12 cellular contexts compared by ENCODE assay signal in the genomic region with DNA sequence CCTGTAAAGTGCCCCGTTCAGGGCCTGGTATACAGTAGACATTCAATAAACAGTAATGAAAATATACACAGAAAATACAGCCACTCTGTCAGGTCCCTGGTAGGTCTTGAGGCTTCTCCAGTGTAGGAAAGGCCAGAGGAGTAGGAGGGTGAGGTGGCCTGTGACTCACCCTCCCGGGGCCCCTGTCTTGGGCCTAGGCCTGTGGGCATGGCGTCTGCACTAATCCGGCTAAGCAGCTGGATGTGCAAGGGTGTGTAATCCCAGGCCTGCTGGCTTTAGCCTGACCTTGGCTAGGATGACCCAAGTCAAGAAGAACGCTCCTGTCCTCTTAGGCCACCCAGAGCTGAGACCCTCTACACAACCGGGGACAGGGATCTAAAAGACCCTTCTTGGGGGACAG.
DNase-seq lines count a peak whose midpoint lies in the region; ATAC-seq and TF ChIP-seq lines count a peak whose summit lies in the region.
"Had no signal": no experiment of that assay in that cellular context is flagged by ENCODE, and none has a peak within 500 bp of the region (broad histone marks: within the 10 kb centered on the region; RNA-seq: fewer than 3 reads in every experiment).

No MANE protein-coding gene starts in this region.

- no peak overlapping the region for H2AFZ ChIP-seq in osteoblast (ENCODE audit: low read length)
- H2AFZ ChIP-seq: neural progenitor cell had no signal

- H3K27me3 ChIP-seq in osteoblast (ENCODE audit: insufficient read depth, low read length), result peaks cover 8% of the 10 kb centered on the region
- H3K27me3 ChIP-seq: neural progenitor cell had no signal

- H3K4me2 ChIP-seq in osteoblast (ENCODE audit: insufficient read depth, low read length), result no peak overlapping the region
- H3K4me2 ChIP-seq: neural progenitor cell had no signal

- H3K79me2 ChIP-seq in osteoblast (ENCODE audit: insufficient read depth, low read length), result no peaks in the 10 kb centered on the region

- no peak overlapping the region for H3K27ac ChIP-seq in osteoblast (ENCODE audit: low read depth, low read length)
- H3K27ac ChIP-seq: neural progenitor cell had no signal

- H3K36me3 ChIP-seq in osteoblast (ENCODE audit: insufficient read depth, low read length), result no peaks in the 10 kb centered on the region
- H3K36me3 ChIP-seq: neural progenitor cell had no signal

- no peak for ATAC-seq in HG02798 (IDR thresholded peaks at IDR 0.05; ENCODE audit: poor library complexity, unreplicated experiment)
- no peak for ATAC-seq in GM18519 (IDR thresholded peaks at IDR 0.05; ENCODE audit: low FRiP score, unreplicated experiment)

- TF ChIP-seq CTCF in choroid plexus epithelial cell (conservative IDR thresholded peaks at IDR 0.05; ENCODE audit: low read depth, low read length) (no peak), osteoblast (IDR thresholded peaks at IDR 0.05; ENCODE audit: extremely low read depth, low read depth, low read length) (no peak)

- H3K4me3 ChIP-seq in choroid plexus epithelial cell (ENCODE audit: low read depth, low read length) (no peak overlapping the region), osteoblast (ENCODE audit: insufficient read depth, low read length) (no peak overlapping the region)
- H3K4me3 ChIP-seq: neural progenitor cell had no signal

- no peaks in the 10 kb centered on the region for H3K9me3 ChIP-seq in osteoblast (ENCODE audit: low read depth, low read length)

- H3K4me1 ChIP-seq in osteoblast (ENCODE audit: insufficient read depth, low read length), result peaks cover 35% of the 10 kb centered on the region
- H3K4me1 ChIP-seq: neural progenitor cell had no signal

- peak; percentile 71 for DNase-seq in ELF-1 (ENCODE audit: low read depth, low spot score)
- peak; percentile 56 for DNase-seq in MV-4-11 (lab: John Stamatoyannopoulos, UW)
- DNase-seq in choroid plexus epithelial cell (ENCODE audit: low read depth), result peak; percentile 26
- DNase-seq in osteoblast (ENCODE audit: insufficient read length, low spot score, missing footprints), result peak; percentile 88
- no peak for DNase-seq in DMS153 (lab: John Stamatoyannopoulos, UW)
- no peak for DNase-seq in midbrain (lab: John Stamatoyannopoulos, UW)
- DNase-seq: activated CD4-positive, alpha-beta T cell treated with anti-CD3 and anti-CD28 coated beads, Interleukin-2, amount 10 ng/mL, durations not matched to agents 7 days and 5 days; COR-L47; stimulated activated naive CD4-positive, alpha-beta T cell treated with Interleukin-2 at 50 U/mL for 16 hours had no signal

- no peaks in the 10 kb centered on the region for H4K20me1 ChIP-seq in osteoblast (ENCODE audit: insufficient read depth, low read length)

Comparison
In these comparisons a context has a peak if more than half of its experiments do, and no peak if none do; other contexts are left out.
1. DNase-seq: peak in ELF-1 (single experiment), MV-4-11 (single experiment), choroid plexus epithelial cell (single experiment) and osteoblast (single experiment); none in DMS153 (single experiment) and midbrain (single experiment).